Comparison of ENCODE assay signal across 12 cellular contexts in the genomic region with DNA sequence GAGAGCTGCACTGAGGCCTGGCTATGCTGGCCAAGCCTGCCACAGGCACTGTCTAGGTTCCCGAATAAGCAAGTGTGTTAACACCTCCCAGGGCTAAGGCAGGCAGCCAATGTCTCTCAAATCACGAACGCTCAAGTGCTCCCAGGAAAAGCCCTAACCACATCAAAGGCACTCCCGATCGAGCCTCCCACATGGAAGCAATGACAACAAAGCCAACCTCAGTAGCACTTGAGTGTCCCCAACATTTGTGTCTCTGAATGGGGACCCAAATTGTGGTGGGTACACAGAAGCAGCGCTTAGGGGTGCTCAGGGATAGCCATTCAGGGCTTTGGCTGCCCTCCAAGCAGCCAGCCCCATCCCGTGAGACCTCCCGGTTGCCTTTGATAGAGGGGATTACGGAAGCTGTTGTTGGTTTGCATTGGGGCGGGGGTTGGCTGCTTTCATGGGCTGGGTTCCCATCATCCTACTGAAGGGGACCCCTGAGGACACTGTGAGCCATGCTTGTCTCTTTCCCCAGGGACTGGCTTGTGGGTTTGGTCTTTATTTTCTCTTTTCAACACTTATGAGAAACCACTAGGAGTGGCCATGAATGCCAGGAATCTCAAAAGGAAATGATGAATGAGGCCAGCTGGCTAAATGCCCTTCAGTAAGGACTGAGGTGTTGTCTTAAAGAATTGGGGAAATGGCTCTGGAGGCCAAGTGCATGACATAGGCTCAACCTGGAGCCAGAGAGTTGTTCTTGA.
DNase-seq lines count a peak whose midpoint lies in the region; ATAC-seq, FAIRE-seq and TF ChIP-seq lines count a peak whose summit lies in the region.
"Had no signal": no experiment of that assay in that cellular context is flagged by ENCODE, and none has a peak within 500 bp of the region (broad histone marks: within the 10 kb centered on the region; RNA-seq: fewer than 3 reads in every experiment).

No MANE protein-coding gene starts in this region.

- no peak for TF ChIP-seq POLR2A in lower leg skin (IDR thresholded peaks at IDR 0.05)

- peak; percentile 81 to 82 for ATAC-seq in right cardiac atrium
- ATAC-seq: activated CD4-positive, CD25-positive, alpha-beta regulatory T cell treated with anti-CD3 and anti-CD28 coated beads, Interleukin-2, amount 50 U/mL, for 24 hours had no signal

- 46% methylated on average over 10 of the region's 10 CpGs for WGBS in right cardiac atrium
- WGBS in lower leg skin, 2 donors: 52 to 67% methylated on average over 8 to 10 of the region's 10 CpGs

- no peak overlapping the region for H3K27ac ChIP-seq in right cardiac atrium (ENCODE audit: low read length)
- H3K27ac ChIP-seq: vagina had no signal

- FAIRE-seq in HTR-8/SVneo (lab: Jason Lieb, UNC): no peak

- TF ChIP-seq CTCF in lower leg skin (IDR thresholded peaks at IDR 0.05): no peak

- in situ Hi-C loops in ACHN (cut with HindIII; ENCODE audit: low pct_ligation_motif_present, low pct_unique_long_range_greater_than_20kb, low sequenced_read_pairs): no loop called here

- DNase-seq in ACHN: peak; percentile 10
- DNase-seq in HTR-8/SVneo (ENCODE audit: insufficient read length, low spot score): peak; percentile 24
- DNase-seq in astrocyte of the hippocampus (ENCODE audit: low read depth, low spot score): peak; percentile 97
- peak; percentile 50 to 77 (median 61) for DNase-seq in right cardiac atrium
- DNase-seq in AML-193 (lab: John Stamatoyannopoulos, UW): no peak
- DNase-seq in lower leg skin (ENCODE audit: low spot score in 2 of 2): no peak
- no peak for DNase-seq in middle frontal gyrus (ENCODE audit: extremely low spot score, low spot score)
- no peak for DNase-seq in MV-4-11 (lab: John Stamatoyannopoulos, UW)
- DNase-seq: activated naive CD8-positive, alpha-beta T cell treated with anti-CD3 and anti-CD28 coated beads for 36 hours had no signal

- no peaks in the 10 kb centered on the region for H3K27me3 ChIP-seq in right cardiac atrium (ENCODE audit: control insufficient read depth, insufficient read depth)
- H3K27me3 ChIP-seq: vagina had no signal

- no peaks in the 10 kb centered on the region for H3K9me3 ChIP-seq in right cardiac atrium (ENCODE audit: control insufficient read depth, low read length)
- H3K9me3 ChIP-seq: HAP-1, vagina had no signal

- no peaks in the 10 kb centered on the region for H3K4me1 ChIP-seq in right cardiac atrium (ENCODE audit: control insufficient read depth, insufficient read depth, low read length)
- H3K4me1 ChIP-seq: HAP-1, vagina had no signal

- intact Hi-C loops in right cardiac atrium (cut with DNase I): no loop called here
- intact Hi-C loops in lower leg skin (cut with DNase I; ENCODE audit: low total_unique reads): no loop called here

- H3K4me3 ChIP-seq in right cardiac atrium (ENCODE audit: low read length): no peak overlapping the region
- no peak overlapping the region for H3K4me3 ChIP-seq in lower leg skin (ENCODE audit: low read depth, poor library complexity, severe bottlenecking)
- H3K4me3 ChIP-seq: HAP-1, vagina had no signal

Comparison
In these comparisons a context has a peak if more than half of its experiments do, and no peak if none do; other contexts are left out.
1. DNase-seq: peak in ACHN (single experiment), HTR-8/SVneo (single experiment), astrocyte of the hippocampus (single experiment) and right cardiac atrium (3 of 3); none in AML-193 (0 of 2), lower leg skin (0 of 2), middle frontal gyrus (single experiment) and MV-4-11 (single experiment).